Comparison of ENCODE assay signal across 16 cellular contexts in genomic region chr16:79049040-79049439, GRCh38.
DNase-seq lines count a peak whose midpoint lies in the region; ATAC-seq, FAIRE-seq and TF ChIP-seq lines count a peak whose summit lies in the region.
"Had no signal": no experiment of that assay in that cellular context is flagged by ENCODE, and none has a peak within 500 bp of the region (broad histone marks: within the 10 kb centered on the region; RNA-seq: fewer than 3 reads in every experiment).

No MANE protein-coding gene starts in this region.

- no peak overlapping the region for H3K9ac ChIP-seq in HepG2 (ENCODE audit: insufficient read depth, low read depth, low read length)

- no peak for TF ChIP-seq CTCF in HepG2 (CRISPR knock-in tag; IDR thresholded peaks at IDR 0.05)
- TF ChIP-seq CTCF in right lobe of liver (IDR thresholded peaks at IDR 0.05): no peak
- TF ChIP-seq CTCF in vagina (IDR thresholded peaks at IDR 0.05): no peak

- H3K36me3 ChIP-seq in HepG2 (replicated peaks in 1 of 2; ENCODE audit: control insufficient read depth in 1 of 2, insufficient read depth in 2 of 2, low read length in 2 of 2) (no peaks in the 10 kb centered on the region), right lobe of liver (no peaks in the 10 kb centered on the region), vagina (no peaks in the 10 kb centered on the region)
- H3K36me3 ChIP-seq: BE2C had no signal

- H4K20me1 ChIP-seq in HepG2 (ENCODE audit: insufficient read depth, low read length): no peaks in the 10 kb centered on the region

- DNase-seq in HepG2 (ENCODE audit: low spot score): no peak
- DNase-seq in right lobe of liver: no peak
- DNase-seq in NCI-H2171 treated with DMSO at 0.1 percent for 48 hours (lab: John Stamatoyannopoulos, UW): peak; percentile 83
- DNase-seq in NCI-H748 treated with DMSO at 0.1 percent for 48 hours (lab: John Stamatoyannopoulos, UW): peak; percentile 66
- no peak for DNase-seq in vagina (ENCODE audit: extremely low spot score in 2 of 2)
- no peak for DNase-seq in NK-92 treated with Interleukin-12 subunit alpha and Interleukin-12 subunit beta, amount 100 ng/mL, for 24 hours (lab: John Stamatoyannopoulos, UW)
- no peak for DNase-seq in activated effector memory CD4-positive, alpha-beta T cell treated with Interleukin-2 at 50 U/mL for 16 hours
- DNase-seq: BE2C; CD4-positive, alpha-beta memory T cell; DND-41; GDM1; H9 had no signal

- WGBS in HepG2 (ENCODE audit: low lambda C conversion rate): 84% methylated on average over 6 of the region's 6 CpGs
- 84% methylated on average over 3 of the region's 6 CpGs for WGBS in right lobe of liver (ENCODE audit: insufficient coverage, low coverage, low lambda C conversion rate, missing lambda C conversion rate)

- in situ Hi-C loops in HepG2 (cut with HindIII; ENCODE audit: extremely low pct_ligation_motif_present, low pct_unique_long_range_greater_than_20kb): loop anchor here (10.0 to 25.0 kb wide), 2 partner anchors 344 to 812 kb away; no protein-coding TSS in a partner anchor

- H3K27me3 ChIP-seq in HepG2 (ENCODE audit: control insufficient read depth in 1 of 2, insufficient read depth in 2 of 2, low read length in 2 of 2) (no peaks in the 10 kb centered on the region), right lobe of liver (no peaks in the 10 kb centered on the region), vagina (no peaks in the 10 kb centered on the region)
- H3K27me3 ChIP-seq: BE2C had no signal

- FAIRE-seq in HepG2 (lab: Jason Lieb, UNC): no peak
- FAIRE-seq: A549, GM12892 had no signal

- peaks cover 2% of the 10 kb centered on the region for H3K4me1 ChIP-seq in HepG2 (ENCODE audit: insufficient read depth, low read length)
- H3K4me1 ChIP-seq in right lobe of liver: no peaks in the 10 kb centered on the region
- peaks cover 6% of the 10 kb centered on the region for H3K4me1 ChIP-seq in vagina
- H3K4me1 ChIP-seq: A549, BE2C had no signal

- TF ChIP-seq POLR2A in HepG2 (IDR thresholded peaks at IDR 0.05; ENCODE audit: insufficient read depth in 1 of 2, low read depth in 2 of 2, low read length in 2 of 2) (no peak), right lobe of liver (IDR thresholded peaks at IDR 0.05) (no peak), vagina (IDR thresholded peaks at IDR 0.05) (no peak)

- no peaks in the 10 kb centered on the region for H3K79me2 ChIP-seq in HepG2 (ENCODE audit: insufficient read depth, low read length)

- BruUV-seq in HepG2 (replicated peaks; lab: Mats Ljungman, UMichigan): no TSS peak

- TF ChIP-seq RAD21 in HepG2 (CRISPR knock-in tag; IDR thresholded peaks at IDR 0.05): no peak

- CTCF ChIA-PET in HepG2 (lab: Yijun Ruan, JAX; ENCODE audit: low intra/inter-chr PET ratio, low total read pairs): no interaction called here

- intact Hi-C loops in HepG2 (cut with micrococcal nuclease; ENCODE audit: unreplicated experiment): loop anchor here (10.0 kb wide), 1 partner anchor 544 kb away; no protein-coding TSS in a partner anchor
- intact Hi-C loops in right lobe of liver (cut with DNase I): no loop called here
- intact Hi-C loops in vagina (cut with DNase I): no loop called here

- no peak overlapping the region for H2AFZ ChIP-seq in HepG2 (ENCODE audit: low read length)
- H2AFZ ChIP-seq: GM23338 had no signal

- no peak for ATAC-seq in HepG2
- no peak for ATAC-seq in right lobe of liver
- ATAC-seq: A549, GM23338 had no signal

- TF ChIP-seq EP300 in HepG2 (IDR thresholded peaks at IDR 0.05; ENCODE audit: low read depth in 2 of 2, low read length in 2 of 2) (no peak), HepG2 (CRISPR knock-in tag; IDR thresholded peaks at IDR 0.05; ENCODE audit: borderline replicate concordance) (no peak)

- no peak overlapping the region for H3K4me3 ChIP-seq in HepG2 (replicated peaks in 1 of 3; ENCODE audit: insufficient read depth in 1 of 3, low read depth in 2 of 3, low read length in 3 of 3)
- H3K4me3 ChIP-seq in right lobe of liver: no peak overlapping the region
- no peak overlapping the region for H3K4me3 ChIP-seq in vagina
- H3K4me3 ChIP-seq: A549, GM23338 had no signal

- H3K4me2 ChIP-seq in HepG2 (ENCODE audit: low read depth, low read length): no peak overlapping the region
- H3K4me2 ChIP-seq: A549, GM23338 had no signal

- H3K27ac ChIP-seq in HepG2 (ENCODE audit: extremely low read length, insufficient read depth, low read length) (no peak overlapping the region), right lobe of liver (no peak overlapping the region), vagina (no peak overlapping the region)
- H3K27ac ChIP-seq: A549, C4-2B had no signal

- POLR2A ChIA-PET in HepG2 (lab: Yijun Ruan, JAX): no interaction called here

- H3K9me3 ChIP-seq in HepG2 (ENCODE audit: low read length) (no peaks in the 10 kb centered on the region), right lobe of liver (no peaks in the 10 kb centered on the region), vagina (no peaks in the 10 kb centered on the region)
- H3K9me3 ChIP-seq: A549, BE2C had no signal

TF ChIP-seq in HepG2, 621 proteins besides CTCF, POLR2A, EP300 and RAD21:
- TF ChIP-seq FOXK2 (IDR thresholded peaks at IDR 0.05) (no peak), TBX2 (CRISPR knock-in tag; IDR thresholded peaks at IDR 0.05; ENCODE audit: borderline replicate concordance) (no peak)
- TF ChIP-seq, protein P1, sequence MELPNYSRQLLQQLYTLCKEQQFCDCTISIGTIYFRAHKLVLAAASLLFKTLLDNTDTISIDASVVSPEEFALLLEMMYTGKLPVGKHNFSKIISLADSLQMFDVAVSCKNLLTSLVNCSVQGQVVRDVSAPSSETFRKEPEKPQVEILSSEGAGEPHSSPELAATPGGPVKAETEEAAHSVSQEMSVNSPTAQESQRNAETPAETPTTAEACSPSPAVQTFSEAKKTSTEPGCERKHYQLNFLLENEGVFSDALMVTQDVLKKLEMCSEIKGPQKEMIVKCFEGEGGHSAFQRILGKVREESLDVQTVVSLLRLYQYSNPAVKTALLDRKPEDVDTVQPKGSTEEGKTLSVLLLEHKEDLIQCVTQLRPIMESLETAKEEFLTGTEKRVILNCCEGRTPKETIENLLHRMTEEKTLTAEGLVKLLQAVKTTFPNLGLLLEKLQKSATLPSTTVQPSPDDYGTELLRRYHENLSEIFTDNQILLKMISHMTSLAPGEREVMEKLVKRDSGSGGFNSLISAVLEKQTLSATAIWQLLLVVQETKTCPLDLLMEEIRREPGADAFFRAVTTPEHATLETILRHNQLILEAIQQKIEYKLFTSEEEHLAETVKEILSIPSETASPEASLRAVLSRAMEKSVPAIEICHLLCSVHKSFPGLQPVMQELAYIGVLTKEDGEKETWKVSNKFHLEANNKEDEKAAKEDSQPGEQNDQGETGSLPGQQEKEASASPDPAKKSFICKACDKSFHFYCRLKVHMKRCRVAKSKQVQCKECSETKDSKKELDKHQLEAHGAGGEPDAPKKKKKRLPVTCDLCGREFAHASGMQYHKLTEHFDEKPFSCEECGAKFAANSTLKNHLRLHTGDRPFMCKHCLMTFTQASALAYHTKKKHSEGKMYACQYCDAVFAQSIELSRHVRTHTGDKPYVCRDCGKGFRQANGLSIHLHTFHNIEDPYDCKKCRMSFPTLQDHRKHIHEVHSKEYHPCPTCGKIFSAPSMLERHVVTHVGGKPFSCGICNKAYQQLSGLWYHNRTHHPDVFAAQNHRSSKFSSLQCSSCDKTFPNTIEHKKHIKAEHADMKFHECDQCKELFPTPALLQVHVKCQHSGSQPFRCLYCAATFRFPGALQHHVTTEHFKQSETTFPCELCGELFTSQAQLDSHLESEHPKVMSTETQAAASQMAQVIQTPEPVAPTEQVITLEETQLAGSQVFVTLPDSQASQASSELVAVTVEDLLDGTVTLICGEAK (IDR thresholded peaks at IDR 0.05): no peak
- TF ChIP-seq, protein P1 (CRISPR knock-in tag; IDR thresholded peaks at IDR 0.05): peak; percentile 97

Comparison
In these comparisons a context has a peak if more than half of its experiments do, and no peak if none do; other contexts are left out.
1. DNase-seq: peak in NCI-H2171 treated with DMSO at 0.1 percent for 48 hours (single experiment) and NCI-H748 treated with DMSO at 0.1 percent for 48 hours (single experiment); none in HepG2 (single experiment), right lobe of liver (0 of 3), vagina (0 of 2), NK-92 treated with Interleukin-12 subunit alpha and Interleukin-12 subunit beta, amount 100 ng/mL, for 24 hours (single experiment) and activated effector memory CD4-positive, alpha-beta T cell treated with Interleukin-2 at 50 U/mL for 16 hours (single experiment).